ENCODE assay signal across 10 cellular contexts in the genomic region with DNA sequence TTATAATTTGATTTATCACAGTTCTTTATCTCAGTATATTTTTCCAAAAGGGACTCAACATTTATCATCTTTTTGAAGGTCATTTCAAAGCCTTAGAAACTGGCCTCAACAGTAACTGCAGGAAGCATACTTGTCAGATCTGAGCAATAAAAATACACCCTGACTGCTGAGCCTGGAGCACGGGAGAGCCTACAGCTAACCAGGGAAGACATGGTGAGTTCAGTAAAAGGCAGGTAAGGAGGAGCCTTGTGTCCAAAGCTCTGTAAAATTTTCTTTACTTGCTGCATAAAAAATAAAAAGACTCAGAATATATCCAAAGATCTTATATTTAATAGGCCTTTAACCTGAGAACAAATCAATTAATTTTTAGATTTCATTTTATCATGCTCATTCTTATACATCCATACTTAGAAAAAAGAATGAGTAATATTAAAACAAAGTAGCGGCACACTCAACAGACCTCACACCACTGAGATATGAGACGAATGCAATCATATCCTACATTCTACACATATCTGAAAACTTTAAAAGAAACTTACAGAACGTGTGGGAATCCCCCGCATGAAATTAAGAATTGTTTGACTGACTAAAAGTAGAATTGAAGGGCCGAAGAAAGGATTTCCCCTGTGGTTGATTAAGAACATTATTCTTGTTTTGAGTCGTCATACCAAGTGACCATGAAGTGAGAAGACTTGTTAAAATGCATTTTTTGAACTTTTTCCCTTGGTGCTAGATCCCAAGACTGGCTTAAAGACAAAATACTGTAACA.
DNase-seq lines count a peak whose midpoint lies in the region; ATAC-seq and TF ChIP-seq lines count a peak whose summit lies in the region.
"Had no signal": no experiment of that assay in that cellular context is flagged by ENCODE, and none has a peak within 500 bp of the region (broad histone marks: within the 10 kb centered on the region; RNA-seq: fewer than 3 reads in every experiment).

No MANE protein-coding gene starts in this region.

- H3K36me3 ChIP-seq in left ventricle myocardium inferior (no peaks in the 10 kb centered on the region), right atrium auricular region (no peaks in the 10 kb centered on the region), psoas muscle (ENCODE audit: insufficient read depth in 1 of 2, low read depth in 1 of 2) (no peaks in the 10 kb centered on the region), left lung (no peaks in the 10 kb centered on the region)

- WGBS in psoas muscle, 3 donors: 76 to 88% (median 82%) methylated on average over 7 of the region's 7 CpGs

- H3K4me1 ChIP-seq in left ventricle myocardium inferior (peaks cover 91% of the 10 kb centered on the region), right atrium auricular region (peaks cover 0 to 75% of the 10 kb centered on the region in 2 donors), psoas muscle (peaks cover 67% of the 10 kb centered on the region), left lung (peaks cover 22 to 70% of the 10 kb centered on the region in 2 donors)

- H3K9me3 ChIP-seq in left ventricle myocardium inferior (replicated peaks) (no peaks in the 10 kb centered on the region), right atrium auricular region (no peaks in the 10 kb centered on the region), psoas muscle (no peaks in the 10 kb centered on the region), left lung (no peaks in the 10 kb centered on the region)

- no peak for DNase-seq in left ventricle myocardium inferior
- no peak for DNase-seq in right atrium auricular region (ENCODE audit: low spot score)
- no peak for DNase-seq in stimulated activated naive CD8-positive, alpha-beta T cell treated with anti-CD3 and anti-CD28 coated beads, Interleukin-15, Interleukin-2, amounts not matched to agents 100 U/mL and 50 U/mL, for 24 hours
- no peak for DNase-seq in psoas muscle
- no peak for DNase-seq in left lung
- no peak for DNase-seq in NCI-H1436 (lab: John Stamatoyannopoulos, UW)
- DNase-seq: aorta, NCI-H1417 treated with DMSO at 0.1 percent for 48 hours had no signal

- H3K27ac ChIP-seq in left ventricle myocardium inferior (replicated peaks) (peak overlapping the region; percentile 10), right atrium auricular region (peak overlapping the region in 1 of 2 donors; percentile 8), psoas muscle (no peak overlapping the region), left lung (no peak overlapping the region)

- H3K4me3 ChIP-seq in left ventricle myocardium inferior: no peak overlapping the region
- H3K4me3 ChIP-seq in right atrium auricular region: no peak overlapping the region
- no peak overlapping the region for H3K4me3 ChIP-seq in psoas muscle
- no peak overlapping the region for H3K4me3 ChIP-seq in left lung

- ATAC-seq in HG02588 (IDR thresholded peaks at IDR 0.05; ENCODE audit: unreplicated experiment) (peak; percentile 70), HG03565 (IDR thresholded peaks at IDR 0.05; ENCODE audit: unreplicated experiment) (peak; percentile 70), psoas muscle (no peak), left lung (no peak)
- ATAC-seq in stimulated activated naive CD8-positive, alpha-beta T cell treated with anti-CD3 and anti-CD28 coated beads, Interleukin-15, Interleukin-2, amounts not matched to agents 100 U/mL and 50 U/mL, for 24 hours: peak; percentile 92

- H3K27me3 ChIP-seq in left ventricle myocardium inferior (ENCODE audit: low read depth) (no peaks in the 10 kb centered on the region), right atrium auricular region (no peaks in the 10 kb centered on the region), psoas muscle (ENCODE audit: insufficient read depth in 3 of 3, low read length in 2 of 3) (no peaks in the 10 kb centered on the region), left lung (no peaks in the 10 kb centered on the region)

- TF ChIP-seq CTCF in left ventricle myocardium inferior (IDR thresholded peaks at IDR 0.05; ENCODE audit: borderline replicate concordance) (no peak), right atrium auricular region (IDR thresholded peaks at IDR 0.05) (no peak), psoas muscle (IDR thresholded peaks at IDR 0.05) (no peak), left lung (IDR thresholded peaks at IDR 0.05) (no peak)

- intact Hi-C loops in left ventricle myocardium inferior (cut with micrococcal nuclease) (no loop called here), psoas muscle (cut with DNase I) (loop anchor here in 1 of 2 donors (5.0 kb wide), 1 partner anchor 49 kb away; no protein-coding TSS in a partner anchor), left lung (cut with DNase I) (no loop called here)

Comparison
In these comparisons a context has a peak if more than half of its experiments do, and no peak if none do; other contexts are left out.
1. ATAC-seq: peak in HG02588 (single experiment), HG03565 (single experiment) and stimulated activated naive CD8-positive, alpha-beta T cell treated with anti-CD3 and anti-CD28 coated beads, Interleukin-15, Interleukin-2, amounts not matched to agents 100 U/mL and 50 U/mL, for 24 hours (single experiment); none in psoas muscle (0 of 4) and left lung (single experiment).